In genomic region chr4:35754047-35754446, GRCh38 we compare ENCODE assay signal across 6 cellular contexts.
"Had no signal": no experiment of that assay in that cellular context is flagged by ENCODE, and none has a peak within 500 bp of the region (broad histone marks: within the 10 kb centered on the region; RNA-seq: fewer than 3 reads in every experiment).

No MANE protein-coding gene starts in this region.

- H3K27ac ChIP-seq: HL-60 had no signal

- DNase-seq: IMR-90, KBM-7, KG1 had no signal

- H3K4me3 ChIP-seq: K562 had no signal

- FAIRE-seq: HTR-8/SVneo, K562 had no signal

- ATAC-seq: K562 had no signal
